ENCODE assay signal across 8 cellular contexts in the genomic region with DNA sequence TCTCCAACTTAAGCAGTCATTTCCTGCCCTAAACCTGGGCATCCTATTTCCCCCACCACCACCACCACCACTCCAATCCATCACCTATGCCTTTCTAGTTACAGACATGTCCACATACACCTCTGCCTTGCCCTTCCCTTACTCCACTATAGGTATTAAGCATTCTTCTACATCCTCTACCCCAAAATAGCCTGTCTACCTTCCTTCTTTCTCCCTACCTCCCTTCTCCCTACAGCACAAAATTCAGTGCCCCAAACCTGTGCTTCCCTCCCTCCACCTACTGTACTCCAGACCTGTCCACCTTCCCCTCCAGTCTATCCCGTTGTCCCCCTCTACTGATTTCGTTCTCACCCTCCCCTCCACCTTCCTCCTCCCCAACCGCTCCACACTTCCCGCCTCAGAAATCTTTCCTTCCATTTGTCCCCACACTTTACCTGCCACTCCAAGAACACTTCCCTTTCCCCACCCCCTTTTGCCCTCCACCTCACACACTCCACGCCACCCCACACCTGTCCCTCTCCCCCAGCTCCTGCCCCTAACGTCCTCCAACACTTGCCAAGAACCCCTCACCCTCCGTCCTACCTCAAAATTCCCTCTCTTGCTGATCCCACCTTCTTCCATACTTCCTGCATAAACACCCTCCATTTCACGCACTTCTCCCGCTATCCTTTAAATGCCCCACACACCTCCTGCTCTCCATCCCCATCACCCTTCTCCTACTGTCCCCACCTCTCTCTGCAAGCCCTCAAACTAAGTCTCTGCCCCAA. TPM values are rescaled to one million over a fixed set of nuclear protein-coding genes. Genes with fewer than 3 reads are reported as not detected.
DNase-seq lines count a peak whose midpoint lies in the region; ATAC-seq and TF ChIP-seq lines count a peak whose summit lies in the region.

No MANE protein-coding gene starts in this region.

- peak overlapping the region; percentile 85 to 99 (median 96) for H3K4me3 ChIP-seq in BLaER1 treated with 17β-estradiol and CSF1 and Interleukin-3, amounts not matched to agents 10 nM and 100 nM
- peak overlapping the region; percentile 82 to 86 for H3K4me3 ChIP-seq in HCT116 (replicated peaks in 1 of 2; ENCODE audit: low read depth in 1 of 2, low read length in 2 of 2)
- peak overlapping the region; percentile 55 to 82 for H3K4me3 ChIP-seq in muscle layer of duodenum (ENCODE audit: low read depth in 1 of 2, low read length in 2 of 2)

- H3K27ac ChIP-seq in BLaER1 treated with 17β-estradiol and CSF1 and Interleukin-3, amounts not matched to agents 10 nM and 100 nM: peak overlapping the region in 2 of 11 experiments; percentile 17 to 88; a peak in 1 of 22 replicates
- no peak overlapping the region for H3K27ac ChIP-seq in HCT116 (ENCODE audit: low read depth, low read length)
- H3K27ac ChIP-seq in muscle layer of duodenum (ENCODE audit: low read length): no peak overlapping the region

- no peak for TF ChIP-seq CTCF in HCT116 (IDR thresholded peaks at IDR 0.05 in 2 of 3, conservative IDR thresholded peaks at IDR 0.05 in 1 of 3; ENCODE audit: borderline replicate concordance in 1 of 3, insufficient read depth in 1 of 3, low read depth in 2 of 3, low read length in 2 of 3)
- TF ChIP-seq CTCF in brain (conservative IDR thresholded peaks at IDR 0.05): no peak

- H3K4me1 Mint-ChIP-seq in brain: peaks cover 63% of the 10 kb centered on the region

- H3K27me3 Mint-ChIP-seq in brain: peaks cover 10% of the 10 kb centered on the region

- H3K4me1 ChIP-seq in BLaER1 treated with 17β-estradiol and CSF1 and Interleukin-3, amounts not matched to agents 10 nM and 100 nM: peaks cover 10 to 80% (median 69%) of the 10 kb centered on the region in 10 experiments; a peak in 19 of 20 replicates
- peaks cover 9 to 20% of the 10 kb centered on the region in 2 experiments; a peak in 2 of 4 replicates for H3K4me1 ChIP-seq in HCT116 (ENCODE audit: control insufficient read depth in 1 of 2, insufficient read depth in 2 of 2, low read length in 2 of 2)
- peaks cover 3 to 14% of the 10 kb centered on the region in 2 donors for H3K4me1 ChIP-seq in muscle layer of duodenum (ENCODE audit: control insufficient read depth in 1 of 2, insufficient read depth in 2 of 2, low read length in 2 of 2)

- H3K9ac ChIP-seq in BLaER1 treated with 17β-estradiol and CSF1 and Interleukin-3, amounts not matched to agents 10 nM and 100 nM: peak overlapping the region in 8 of 11 experiments; percentile 89 to 96 (median 91); a peak in 12 of 22 replicates
- peak overlapping the region; percentile 77 for H3K9ac ChIP-seq in HCT116 (ENCODE audit: low read length)

- H2AFZ ChIP-seq in HCT116 (ENCODE audit: low read depth, low read length, poor library complexity, severe bottlenecking): no peak overlapping the region

- peaks cover 0 to 8% (median 0%) of the 10 kb centered on the region in 11 experiments; a peak in 2 of 22 replicates for H3K36me3 ChIP-seq in BLaER1 treated with 17β-estradiol and CSF1 and Interleukin-3, amounts not matched to agents 10 nM and 100 nM
- no peaks in the 10 kb centered on the region for H3K36me3 ChIP-seq in HCT116 (ENCODE audit: control insufficient read depth in 1 of 2, insufficient read depth in 2 of 2, low read length in 2 of 2)
- no peaks in the 10 kb centered on the region for H3K36me3 ChIP-seq in muscle layer of duodenum (ENCODE audit: control insufficient read depth in 1 of 2, insufficient read depth in 2 of 2, low read length in 2 of 2)

- H3K27me3 ChIP-seq in BLaER1 treated with 17β-estradiol and CSF1 and Interleukin-3, amounts not matched to agents 10 nM and 100 nM: no peaks in the 10 kb centered on the region
- H3K27me3 ChIP-seq in HCT116 (ENCODE audit: insufficient read depth, low read length) (no peaks in the 10 kb centered on the region), muscle layer of duodenum (ENCODE audit: low read depth, low read length) (no peaks in the 10 kb centered on the region)

- no peak for TF ChIP-seq RAD21 in HCT116 (IDR thresholded peaks at IDR 0.05; ENCODE audit: low read depth)

- H3K9me2 ChIP-seq in HCT116 (ENCODE audit: insufficient read depth): no peaks in the 10 kb centered on the region

- CTCF ChIA-PET in HCT116 (lab: Charles Lee): no interaction called here

- DNase-seq in HCT116 (ENCODE audit: low read depth, low spot score): no peak
- no peak for DNase-seq in AG20443 (ENCODE audit: low spot score)
- no peak for DNase-seq in NCI-H510A (lab: John Stamatoyannopoulos, UW)
- no peak for DNase-seq in SIG-M5 treated with dmso at 0.1 percent for 504 hours (lab: John Stamatoyannopoulos, UW; ENCODE audit: unreplicated experiment)

- H3K4me2 ChIP-seq in BLaER1 treated with 17β-estradiol and CSF1 and Interleukin-3, amounts not matched to agents 10 nM and 100 nM: peak overlapping the region; percentile 71 to 93 (median 88)
- H3K4me2 ChIP-seq in HCT116 (ENCODE audit: low read length): peak overlapping the region; percentile 87

- H3K79me2 ChIP-seq in HCT116 (ENCODE audit: insufficient read depth, low read length): peaks cover 59% of the 10 kb centered on the region

- no TSS peak for BruUV-seq in HCT116 (replicated peaks; lab: Mats Ljungman, UMichigan)

- H3K36me3 Mint-ChIP-seq in brain: no peaks in the 10 kb centered on the region

- RAD21 ChIA-PET in HCT116 (lab: Charles Lee; ENCODE audit: low non-redundant PET in 1 of 2, low total read pairs in 2 of 2, uncharacterized antibody in 2 of 2, unreplicated experiment in 2 of 2): no interaction called here

- H3K9me3 Mint-ChIP-seq in brain: no peaks in the 10 kb centered on the region

- no peak for TF ChIP-seq POLR2A in HCT116 (IDR thresholded peaks at IDR 0.05; ENCODE audit: borderline replicate concordance, extremely low read depth, insufficient read depth, insufficient read length)

- ATAC-seq in HCT116 (no peak), GM21576 (IDR thresholded peaks at IDR 0.05; ENCODE audit: unreplicated experiment) (no peak)

- H3K27ac Mint-ChIP-seq in brain: peak overlapping the region; percentile 4 to 94 (median 82)

- intact Hi-C loops in HCT116 (cut with micrococcal nuclease): no loop called here

- peaks cover 0 to 63% (median 37%) of the 10 kb centered on the region in 11 experiments; a peak in 15 of 22 replicates for H4K20me1 ChIP-seq in BLaER1 treated with 17β-estradiol and CSF1 and Interleukin-3, amounts not matched to agents 10 nM and 100 nM
- peaks cover 6% of the 10 kb centered on the region; the same call in 1 of the 2 replicates for H4K20me1 ChIP-seq in HCT116 (ENCODE audit: insufficient read depth)

- peak overlapping the region; percentile 85 to 93 (median 88) for H3K4me3 Mint-ChIP-seq in brain

- no peaks in the 10 kb centered on the region for H3K9me3 ChIP-seq in BLaER1 treated with 17β-estradiol and CSF1 and Interleukin-3, amounts not matched to agents 10 nM and 100 nM (replicated peaks in 1 of 11)
- H3K9me3 ChIP-seq in HCT116 (ENCODE audit: control insufficient read depth in 1 of 2, insufficient read depth in 1 of 2, low read depth in 1 of 2, low read length in 2 of 2) (no peaks in the 10 kb centered on the region), muscle layer of duodenum (ENCODE audit: control insufficient read depth in 1 of 2, low read length in 2 of 2) (no peaks in the 10 kb centered on the region)

- POLR2A ChIA-PET in HCT116 (lab: Charles Lee): interaction anchor here (1.9 kb wide), 1 partner anchor 16 kb away, joined by 4 read pairs; no protein-coding TSS in a partner anchor

TF ChIP-seq in HCT116, 20 proteins besides CTCF, POLR2A, EP300 and RAD21 (continues in another document):
- TF ChIP-seq, protein P1, sequence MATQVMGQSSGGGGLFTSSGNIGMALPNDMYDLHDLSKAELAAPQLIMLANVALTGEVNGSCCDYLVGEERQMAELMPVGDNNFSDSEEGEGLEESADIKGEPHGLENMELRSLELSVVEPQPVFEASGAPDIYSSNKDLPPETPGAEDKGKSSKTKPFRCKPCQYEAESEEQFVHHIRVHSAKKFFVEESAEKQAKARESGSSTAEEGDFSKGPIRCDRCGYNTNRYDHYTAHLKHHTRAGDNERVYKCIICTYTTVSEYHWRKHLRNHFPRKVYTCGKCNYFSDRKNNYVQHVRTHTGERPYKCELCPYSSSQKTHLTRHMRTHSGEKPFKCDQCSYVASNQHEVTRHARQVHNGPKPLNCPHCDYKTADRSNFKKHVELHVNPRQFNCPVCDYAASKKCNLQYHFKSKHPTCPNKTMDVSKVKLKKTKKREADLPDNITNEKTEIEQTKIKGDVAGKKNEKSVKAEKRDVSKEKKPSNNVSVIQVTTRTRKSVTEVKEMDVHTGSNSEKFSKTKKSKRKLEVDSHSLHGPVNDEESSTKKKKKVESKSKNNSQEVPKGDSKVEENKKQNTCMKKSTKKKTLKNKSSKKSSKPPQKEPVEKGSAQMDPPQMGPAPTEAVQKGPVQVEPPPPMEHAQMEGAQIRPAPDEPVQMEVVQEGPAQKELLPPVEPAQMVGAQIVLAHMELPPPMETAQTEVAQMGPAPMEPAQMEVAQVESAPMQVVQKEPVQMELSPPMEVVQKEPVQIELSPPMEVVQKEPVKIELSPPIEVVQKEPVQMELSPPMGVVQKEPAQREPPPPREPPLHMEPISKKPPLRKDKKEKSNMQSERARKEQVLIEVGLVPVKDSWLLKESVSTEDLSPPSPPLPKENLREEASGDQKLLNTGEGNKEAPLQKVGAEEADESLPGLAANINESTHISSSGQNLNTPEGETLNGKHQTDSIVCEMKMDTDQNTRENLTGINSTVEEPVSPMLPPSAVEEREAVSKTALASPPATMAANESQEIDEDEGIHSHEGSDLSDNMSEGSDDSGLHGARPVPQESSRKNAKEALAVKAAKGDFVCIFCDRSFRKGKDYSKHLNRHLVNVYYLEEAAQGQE (IDR thresholded peaks at IDR 0.05; ENCODE audit: low read depth): no peak
- TF ChIP-seq ELF1 (IDR thresholded peaks at IDR 0.05; ENCODE audit: borderline replicate concordance, low read depth) (no peak), EZH2phosphoT487 (IDR thresholded peaks at IDR 0.05; ENCODE audit: borderline replicate concordance) (no peak)
- TF ChIP-seq, protein P2, sequence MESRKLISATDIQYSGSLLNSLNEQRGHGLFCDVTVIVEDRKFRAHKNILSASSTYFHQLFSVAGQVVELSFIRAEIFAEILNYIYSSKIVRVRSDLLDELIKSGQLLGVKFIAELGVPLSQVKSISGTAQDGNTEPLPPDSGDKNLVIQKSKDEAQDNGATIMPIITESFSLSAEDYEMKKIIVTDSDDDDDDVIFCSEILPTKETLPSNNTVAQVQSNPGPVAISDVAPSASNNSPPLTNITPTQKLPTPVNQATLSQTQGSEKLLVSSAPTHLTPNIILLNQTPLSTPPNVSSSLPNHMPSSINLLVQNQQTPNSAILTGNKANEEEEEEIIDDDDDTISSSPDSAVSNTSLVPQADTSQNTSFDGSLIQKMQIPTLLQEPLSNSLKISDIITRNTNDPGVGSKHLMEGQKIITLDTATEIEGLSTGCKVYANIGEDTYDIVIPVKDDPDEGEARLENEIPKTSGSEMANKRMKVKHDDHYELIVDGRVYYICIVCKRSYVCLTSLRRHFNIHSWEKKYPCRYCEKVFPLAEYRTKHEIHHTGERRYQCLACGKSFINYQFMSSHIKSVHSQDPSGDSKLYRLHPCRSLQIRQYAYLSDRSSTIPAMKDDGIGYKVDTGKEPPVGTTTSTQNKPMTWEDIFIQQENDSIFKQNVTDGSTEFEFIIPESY (IDR thresholded peaks at IDR 0.05; ENCODE audit: extremely low read depth, insufficient replicate concordance, low read length): no peak

RNA-seq across cellular contexts. Expression of a gene that starts 1.5 kb away (rescaled TPM):
- total RNA-seq in HCT116 (2021; ENCODE audit: unreplicated experiment): 30.4 TPM
- 14.0 and 19.5 TPM in 2 replicates for polyA plus RNA-seq in HCT116 (2012)
- 56.7 TPM for polyA plus RNA-seq in brain (ENCODE audit: insufficient read depth, low read depth, low replicate concordance)
